Comparison of ENCODE assay signal across 20 cellular contexts in the genomic region with DNA sequence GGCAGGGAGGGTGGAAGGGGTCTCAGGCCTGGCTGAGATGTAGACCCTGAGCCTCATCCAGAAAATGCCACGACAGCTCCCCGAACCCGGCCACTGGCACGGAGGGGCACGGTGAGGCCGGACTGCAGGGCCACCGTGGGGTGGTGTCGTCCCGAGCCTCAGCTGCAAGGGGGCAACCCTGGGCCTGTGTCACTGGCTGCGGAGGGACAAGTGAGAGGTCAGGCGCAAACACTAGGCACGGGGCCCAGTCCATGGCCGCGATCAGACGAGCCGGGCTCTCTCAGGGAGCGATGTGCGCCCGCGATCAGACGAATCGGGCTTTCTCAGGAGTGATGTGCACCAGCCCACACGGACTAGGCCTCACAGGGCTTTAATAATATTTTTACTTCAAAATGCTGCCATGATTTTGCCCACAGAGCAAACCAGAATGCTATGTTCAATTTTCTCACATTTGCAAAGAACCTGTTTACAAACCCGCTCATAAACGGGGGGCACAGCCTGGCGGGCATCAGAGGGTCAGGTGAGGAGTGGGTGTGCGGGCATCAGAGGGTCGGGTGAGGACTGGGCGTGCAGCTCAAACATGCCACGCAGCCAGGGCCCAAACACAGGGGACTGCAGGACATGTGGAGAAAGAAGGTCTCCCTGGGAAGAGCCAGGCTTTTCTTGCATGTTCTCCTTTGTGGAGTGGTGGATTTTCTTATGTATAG. TPM values are rescaled to one million over a fixed set of nuclear protein-coding genes. Genes with fewer than 3 reads are reported as not detected.
DNase-seq lines count a peak whose midpoint lies in the region; ATAC-seq and TF ChIP-seq lines count a peak whose summit lies in the region.
"Had no signal": no experiment of that assay in that cellular context is flagged by ENCODE, and none has a peak within 500 bp of the region (broad histone marks: within the 10 kb centered on the region; RNA-seq: fewer than 3 reads in every experiment).

No MANE protein-coding gene starts in this region.

- CTCF ChIA-PET in activated naive CD4-positive, alpha-beta T cell treated with anti-CD3 and anti-CD28 coated beads for 36 hours (lab: Charles Lee), result no interaction called here
- CTCF ChIA-PET in activated naive CD4-positive, alpha-beta T cell treated with anti-CD3 and anti-CD28 coated beads, Interleukin-2, amount 10 ng/mL, durations not matched to agents 7 days and 5 days (lab: Charles Lee), result no interaction called here

- no peak overlapping the region; the same call in 1 of the 2 replicates for H3K14ac ChIP-seq in H9 (ENCODE audit: insufficient read depth, low read length)

- H4K91ac ChIP-seq in H9 (ENCODE audit: insufficient read length, low read depth, low read length), result no peak overlapping the region

- no peak overlapping the region for H4K8ac ChIP-seq in H9 (replicated peaks; ENCODE audit: insufficient read length, low read depth, low read length)

- no peaks in the 10 kb centered on the region for H3K9me3 Mint-ChIP-seq in activated naive CD4-positive, alpha-beta T cell treated with anti-CD3 and anti-CD28 coated beads for 36 hours
- no peaks in the 10 kb centered on the region for H3K9me3 Mint-ChIP-seq in activated naive CD4-positive, alpha-beta T cell treated with anti-CD3 and anti-CD28 coated beads, Interleukin-2, amount 10 ng/mL, durations not matched to agents 7 days and 5 days
- H3K9me3 Mint-ChIP-seq in H9 (no peaks in the 10 kb centered on the region), neural progenitor cell (no peaks in the 10 kb centered on the region)
- H3K9me3 Mint-ChIP-seq in stimulated activated memory B cell treated with anti-CD40 and anti-IgM and Interleukin-4, amounts not matched to agents 10 μg/mL and 1 μg/mL and 100 μg/mL, for 72 hours, result no peaks in the 10 kb centered on the region

- H3K36me3 Mint-ChIP-seq in activated naive CD4-positive, alpha-beta T cell treated with anti-CD3 and anti-CD28 coated beads for 36 hours (ENCODE audit: low read depth), result peaks cover 19% of the 10 kb centered on the region
- peaks cover 42% of the 10 kb centered on the region for H3K36me3 Mint-ChIP-seq in activated naive CD4-positive, alpha-beta T cell treated with anti-CD3 and anti-CD28 coated beads, Interleukin-2, amount 10 ng/mL, durations not matched to agents 7 days and 5 days
- H3K36me3 Mint-ChIP-seq in H9 (ENCODE audit: insufficient read depth in 1 of 3, low read depth in 3 of 3) (peaks cover 0 to 11% (median 5%) of the 10 kb centered on the region in 3 experiments; a peak in 5 of 7 replicates), neural progenitor cell (peaks cover 7% of the 10 kb centered on the region)
- peaks cover 37% of the 10 kb centered on the region for H3K36me3 Mint-ChIP-seq in stimulated activated memory B cell treated with anti-CD40 and anti-IgM and Interleukin-4, amounts not matched to agents 10 μg/mL and 1 μg/mL and 100 μg/mL, for 72 hours

- intact Hi-C loops in activated naive CD4-positive, alpha-beta T cell treated with anti-CD3 and anti-CD28 coated beads for 36 hours (cut with micrococcal nuclease), result loop anchor here (5.0 kb wide), 1 partner anchor 211 kb away; no protein-coding TSS in a partner anchor

- no peaks in the 10 kb centered on the region for H3K79me1 ChIP-seq in H9 (ENCODE audit: insufficient read depth, low read depth, low read length, poor library complexity, severe bottlenecking)

- H3K4me3 Mint-ChIP-seq in activated naive CD4-positive, alpha-beta T cell treated with anti-CD3 and anti-CD28 coated beads for 36 hours, result no peak overlapping the region
- H3K4me3 Mint-ChIP-seq in activated naive CD4-positive, alpha-beta T cell treated with anti-CD3 and anti-CD28 coated beads, Interleukin-2, amount 10 ng/mL, durations not matched to agents 7 days and 5 days, result no peak overlapping the region
- H3K4me3 Mint-ChIP-seq in H9 (0 out of 5 replicates have a peak overlapping the region, but pooled peaks of 1 of the 2 experiments have one; percentile 17), neural progenitor cell (no peak overlapping the region)
- no peak overlapping the region for H3K4me3 Mint-ChIP-seq in stimulated activated memory B cell treated with anti-CD40 and anti-IgM and Interleukin-4, amounts not matched to agents 10 μg/mL and 1 μg/mL and 100 μg/mL, for 72 hours

- H2BK120ac ChIP-seq in H9 (ENCODE audit: low read depth, low read length, poor library complexity, severe bottlenecking), result no peak overlapping the region

- H3K9me3 ChIP-seq in H9 (ENCODE audit: control insufficient read depth, low read depth, low read length), result no peaks in the 10 kb centered on the region
- no peaks in the 10 kb centered on the region for H3K9me3 ChIP-seq in adipocyte (ENCODE audit: control insufficient read depth, low read length)
- H3K9me3 ChIP-seq in neural progenitor cell (ENCODE audit: low read depth), result no peaks in the 10 kb centered on the region
- H3K9me3 ChIP-seq: esophagus squamous epithelium, gastroesophageal sphincter, psoas muscle had no signal

- H3K9ac ChIP-seq in H9 (ENCODE audit: extremely low read depth, insufficient read length, low read length), result no peak overlapping the region
- peak overlapping the region; percentile 72 for H3K9ac ChIP-seq in adipocyte (ENCODE audit: low read length)
- H3K9ac ChIP-seq in neural progenitor cell, result no peak overlapping the region

- H3K27ac Mint-ChIP-seq in activated naive CD4-positive, alpha-beta T cell treated with anti-CD3 and anti-CD28 coated beads for 36 hours, result peak overlapping the region; percentile 89
- H3K27ac Mint-ChIP-seq in activated naive CD4-positive, alpha-beta T cell treated with anti-CD3 and anti-CD28 coated beads, Interleukin-2, amount 10 ng/mL, durations not matched to agents 7 days and 5 days, result no peak overlapping the region
- H3K27ac Mint-ChIP-seq in H9 (peak overlapping the region in 2 of 3 experiments; percentile 29 to 53; a peak in 4 of 7 replicates), neural progenitor cell (peak overlapping the region; percentile 90)
- no peak overlapping the region for H3K27ac Mint-ChIP-seq in stimulated activated memory B cell treated with anti-CD40 and anti-IgM and Interleukin-4, amounts not matched to agents 10 μg/mL and 1 μg/mL and 100 μg/mL, for 72 hours

- no peaks in the 10 kb centered on the region for H3K23me2 ChIP-seq in H9 (ENCODE audit: insufficient read length, low read depth, low read length, poor library complexity, severe bottlenecking)

- H3K27me3 ChIP-seq in H9 (ENCODE audit: insufficient read depth, low read length), result no peaks in the 10 kb centered on the region
- no peaks in the 10 kb centered on the region for H3K27me3 ChIP-seq in adipocyte (replicated peaks; ENCODE audit: control insufficient read depth, insufficient read depth, low read length)
- no peaks in the 10 kb centered on the region for H3K27me3 ChIP-seq in neural progenitor cell
- H3K27me3 ChIP-seq: gastroesophageal sphincter had no signal

- H2AFZ ChIP-seq in H9 (ENCODE audit: low read length) (no peak overlapping the region), neural progenitor cell (replicated peaks) (no peak overlapping the region)

- no peak overlapping the region for H2BK12ac ChIP-seq in H9 (ENCODE audit: insufficient read length, low read depth, low read length)

- H3K23ac ChIP-seq in H9 (ENCODE audit: insufficient read length, low read depth, low read length), result no peak overlapping the region

- H3K4me1 Mint-ChIP-seq in activated naive CD4-positive, alpha-beta T cell treated with anti-CD3 and anti-CD28 coated beads for 36 hours (ENCODE audit: low read depth), result peaks cover 4% of the 10 kb centered on the region
- peaks cover under 1% of the 10 kb centered on the region for H3K4me1 Mint-ChIP-seq in activated naive CD4-positive, alpha-beta T cell treated with anti-CD3 and anti-CD28 coated beads, Interleukin-2, amount 10 ng/mL, durations not matched to agents 7 days and 5 days
- H3K4me1 Mint-ChIP-seq in H9, result peaks cover 0 to 17% of the 10 kb centered on the region in 2 experiments; a peak in 2 of 4 replicates
- peaks cover 7% of the 10 kb centered on the region for H3K4me1 Mint-ChIP-seq in neural progenitor cell
- H3K4me1 Mint-ChIP-seq in stimulated activated memory B cell treated with anti-CD40 and anti-IgM and Interleukin-4, amounts not matched to agents 10 μg/mL and 1 μg/mL and 100 μg/mL, for 72 hours, result peaks cover 12% of the 10 kb centered on the region

- H3K79me2 ChIP-seq in H9 (ENCODE audit: insufficient read depth, low read length) (no peaks in the 10 kb centered on the region), neural progenitor cell (ENCODE audit: low read depth) (no peaks in the 10 kb centered on the region)

- H2BK20ac ChIP-seq in H9 (ENCODE audit: low read depth, low read length, poor library complexity, severe bottlenecking), result no peak overlapping the region

- no peak for DNase-seq in activated naive CD4-positive, alpha-beta T cell treated with anti-CD3 and anti-CD28 coated beads for 36 hours
- DNase-seq in activated naive CD4-positive, alpha-beta T cell treated with anti-CD3 and anti-CD28 coated beads, Interleukin-2, amount 10 ng/mL, durations not matched to agents 7 days and 5 days, result no peak
- no peak for DNase-seq in H9
- no peak for DNase-seq in adipocyte (ENCODE audit: low read depth)
- DNase-seq in neural progenitor cell (ENCODE audit: low spot score), result no peak
- DNase-seq in NCI-H1930 (lab: John Stamatoyannopoulos, UW), result no peak
- DNase-seq in hippocampal formation (lab: John Stamatoyannopoulos, UW), result no peak
- DNase-seq: activated CD4-positive, CD25-positive, alpha-beta regulatory T cell treated with anti-CD3 and anti-CD28 coated beads, Interleukin-2, amount 50 U/mL, for 72 hours; activated gamma-delta T cell; effector CD8-positive, alpha-beta T cell; esophagus squamous epithelium; NCI-H1417; NCI-H510A treated with DMSO at 0.1 percent for 48 hours; stimulated activated CD4-positive, alpha-beta T cell treated with anti-CD3 and anti-CD28 coated beads, Interleukin-4, amount 100 ng/mL, for 1 hour; substantia nigra had no signal

- H3K4ac ChIP-seq in H9 (ENCODE audit: low read depth, low read length), result no peak overlapping the region

- no peak overlapping the region for H3K18ac ChIP-seq in H9 (ENCODE audit: insufficient read length, low read depth, low read length)

- no peak overlapping the region for H2AK5ac ChIP-seq in H9 (ENCODE audit: insufficient read length, low read length)

- no peaks in the 10 kb centered on the region for H3K4me1 ChIP-seq in H9 (ENCODE audit: insufficient read depth, low read length)
- H3K4me1 ChIP-seq in adipocyte (ENCODE audit: control insufficient read depth, insufficient read depth, low read length), result peaks cover 19% of the 10 kb centered on the region
- H3K4me1 ChIP-seq in neural progenitor cell, result no peaks in the 10 kb centered on the region
- H3K4me1 ChIP-seq: gastroesophageal sphincter, psoas muscle had no signal

- WGBS in H9 (ENCODE audit: extremely low coverage, insufficient read length, low lambda C conversion rate), result no CpG with 5 or more reads among the region's 30 CpGs

- H2BK15ac ChIP-seq in H9 (ENCODE audit: low read depth, low read length), result no peak overlapping the region

- no peaks in the 10 kb centered on the region for H3K27me3 Mint-ChIP-seq in activated naive CD4-positive, alpha-beta T cell treated with anti-CD3 and anti-CD28 coated beads for 36 hours (ENCODE audit: low read depth)
- H3K27me3 Mint-ChIP-seq in activated naive CD4-positive, alpha-beta T cell treated with anti-CD3 and anti-CD28 coated beads, Interleukin-2, amount 10 ng/mL, durations not matched to agents 7 days and 5 days, result no peaks in the 10 kb centered on the region
- no peaks in the 10 kb centered on the region for H3K27me3 Mint-ChIP-seq in H9 (ENCODE audit: low read depth)
- peaks cover 7% of the 10 kb centered on the region for H3K27me3 Mint-ChIP-seq in neural progenitor cell (ENCODE audit: insufficient read depth, low read depth)
- no peaks in the 10 kb centered on the region for H3K27me3 Mint-ChIP-seq in stimulated activated memory B cell treated with anti-CD40 and anti-IgM and Interleukin-4, amounts not matched to agents 10 μg/mL and 1 μg/mL and 100 μg/mL, for 72 hours

- no peak for TF ChIP-seq CTCF in H9 (conservative IDR thresholded peaks at IDR 0.05)
- no peak for TF ChIP-seq CTCF in neural progenitor cell (IDR thresholded peaks at IDR 0.05)

- no peaks in the 10 kb centered on the region for H4K20me1 ChIP-seq in H9 (ENCODE audit: control insufficient read depth, insufficient read depth, insufficient read length)
- no peaks in the 10 kb centered on the region for H4K20me1 ChIP-seq in neural progenitor cell (ENCODE audit: low read depth)

- no peak overlapping the region for H3K27ac ChIP-seq in H9 (ENCODE audit: insufficient read length, low read depth, low read length)
- H3K27ac ChIP-seq in neural progenitor cell, result no peak overlapping the region
- H3K27ac ChIP-seq: C4-2B, gastroesophageal sphincter, psoas muscle had no signal

- no peak overlapping the region for H4K5ac ChIP-seq in H9 (ENCODE audit: insufficient read length, low read depth, low read length)

- peaks cover 78% of the 10 kb centered on the region for H3K36me3 ChIP-seq in adipocyte (ENCODE audit: control insufficient read depth, insufficient read depth, low read length, severe bottlenecking)
- no peaks in the 10 kb centered on the region for H3K36me3 ChIP-seq in neural progenitor cell

- H3K4me2 ChIP-seq in H9 (ENCODE audit: insufficient read depth, insufficient read length, low read length) (no peak overlapping the region), neural progenitor cell (no peak overlapping the region)

- no peak for ATAC-seq in stimulated activated memory B cell treated with anti-CD40 and anti-IgM and Interleukin-4, amounts not matched to agents 10 μg/mL and 1 μg/mL and 100 μg/mL, for 72 hours

- H3T11ph ChIP-seq in H9 (ENCODE audit: low read length), result no peak overlapping the region

- H3K4me3 ChIP-seq in adipocyte (ENCODE audit: low read length), result no peak overlapping the region
- no peak overlapping the region for H3K4me3 ChIP-seq in neural progenitor cell
- H3K4me3 ChIP-seq: gastroesophageal sphincter, psoas muscle had no signal

- no peak overlapping the region for H2BK5ac ChIP-seq in H9 (ENCODE audit: insufficient read length, low read length)

- H3K56ac ChIP-seq in H9 (ENCODE audit: insufficient read length, low read depth, low read length), result no peak overlapping the region

- H3F3A ChIP-seq in neural progenitor cell (ENCODE audit: low read depth), result no peaks in the 10 kb centered on the region

RNA-seq across cellular contexts. Expression of a gene that starts 42.6 kb away (rescaled TPM):
- 1 to 10 TPM; 1.7 to 1.8 TPM for total RNA-seq in activated naive CD4-positive, alpha-beta T cell treated with anti-CD3 and anti-CD28 coated beads for 36 hours
- total RNA-seq in H9 (2021), result 0.15 and 0.55 TPM in 2 replicates
- total RNA-seq in neural progenitor cell (ENCODE audit: low replicate concordance), result not detected in 2 replicates
- total RNA-seq: esophagus squamous epithelium, RPMI7951 had no signal

Comparison
In these comparisons a context has a peak if more than half of its experiments do, and no peak if none do; other contexts are left out.
1. H3K27ac Mint-ChIP-seq: peak in activated naive CD4-positive, alpha-beta T cell treated with anti-CD3 and anti-CD28 coated beads for 36 hours (single experiment), H9 (2 of 3) and neural progenitor cell (single experiment); none in activated naive CD4-positive, alpha-beta T cell treated with anti-CD3 and anti-CD28 coated beads, Interleukin-2, amount 10 ng/mL, durations not matched to agents 7 days and 5 days (single experiment) and stimulated activated memory B cell treated with anti-CD40 and anti-IgM and Interleukin-4, amounts not matched to agents 10 μg/mL and 1 μg/mL and 100 μg/mL, for 72 hours (single experiment).